ENCODE assay signal across 13 cellular contexts in the genomic region with DNA sequence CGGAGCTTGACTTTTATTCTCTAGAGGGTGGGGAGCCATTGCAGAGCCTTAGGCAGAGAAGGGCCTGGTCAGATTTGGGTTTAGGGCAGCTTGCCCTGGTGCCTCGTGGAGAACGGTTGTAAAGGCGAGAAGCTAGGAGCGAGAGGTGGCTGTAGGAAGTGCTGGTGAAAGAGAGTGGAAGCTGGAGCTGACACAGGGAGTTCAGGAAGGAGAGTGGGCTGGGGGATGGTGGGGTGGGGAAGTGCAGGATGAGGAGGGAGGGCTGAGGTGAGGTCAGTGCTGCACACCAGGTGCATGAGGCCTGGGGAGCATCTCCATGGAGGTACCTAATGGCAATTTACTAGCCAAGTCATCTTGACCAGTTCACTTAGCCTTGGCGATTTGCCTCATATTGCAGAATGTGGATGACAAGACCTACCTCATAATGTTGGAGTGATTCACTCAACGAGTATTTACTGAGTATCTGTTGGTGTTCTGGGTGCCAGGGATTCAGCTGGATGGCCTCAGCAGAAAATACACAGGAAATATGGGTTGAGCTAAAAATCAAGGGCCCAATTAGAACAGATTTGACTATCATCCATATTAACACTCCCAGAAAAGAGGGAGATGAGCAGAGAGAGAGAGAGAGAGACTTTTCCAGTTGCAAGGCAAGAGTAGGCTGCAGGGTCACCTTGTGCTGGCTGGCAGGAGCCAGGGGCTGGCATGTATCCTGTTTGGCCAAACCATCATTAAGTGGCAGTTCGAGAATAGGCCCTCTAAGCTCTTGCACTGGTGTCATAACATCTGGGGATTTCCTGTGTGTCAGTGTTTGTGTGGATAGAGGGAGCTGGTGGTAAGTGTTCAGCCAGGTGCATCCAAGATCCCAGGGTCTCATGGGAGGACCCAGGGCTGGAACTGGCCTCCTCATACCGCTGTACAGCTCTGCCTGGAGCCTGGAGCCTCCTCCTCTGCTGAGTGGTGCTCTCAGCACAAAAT. TPM values are rescaled to one million over a fixed set of nuclear protein-coding genes. Genes with fewer than 3 reads are reported as not detected.
DNase-seq lines count a peak whose midpoint lies in the region; ATAC-seq and TF ChIP-seq lines count a peak whose summit lies in the region.
"Had no signal": no experiment of that assay in that cellular context is flagged by ENCODE, and none has a peak within 500 bp of the region (broad histone marks: within the 10 kb centered on the region; RNA-seq: fewer than 3 reads in every experiment).

No MANE protein-coding gene starts in this region.

- H3K27ac ChIP-seq in right cardiac atrium (ENCODE audit: low read length) = no peak overlapping the region
- H3K27ac ChIP-seq in upper lobe of right lung = no peak overlapping the region
- H3K27ac ChIP-seq in Karpas-422 (ENCODE audit: low read length) = no peak overlapping the region
- H3K27ac ChIP-seq in esophagus squamous epithelium = peak overlapping the region in 2 of 4 donors; percentile 63 to 80
- H3K27ac ChIP-seq: BLaER1 had no signal

- intact Hi-C loops in Right ventricle myocardium inferior (cut with DNase I) (no loop called here), right cardiac atrium (cut with DNase I) (no loop called here), upper lobe of right lung (cut with DNase I) (no loop called here), esophagus squamous epithelium (cut with DNase I) (no loop called here)

- no peak overlapping the region for H3K4me2 ChIP-seq in Karpas-422 (ENCODE audit: low read depth, low read length, poor library complexity, severe bottlenecking)
- H3K4me2 ChIP-seq: BLaER1 had no signal

- no peaks in the 10 kb centered on the region for H4K20me1 ChIP-seq in Karpas-422 (ENCODE audit: insufficient read depth, low read depth, low read length)
- H4K20me1 ChIP-seq: BLaER1 had no signal

- no peaks in the 10 kb centered on the region for H3K9me2 ChIP-seq in Karpas-422 (replicated peaks; ENCODE audit: insufficient read depth, low read length)

- 69% methylated on average over 9 of the region's 9 CpGs for WGBS in right cardiac atrium
- WGBS in esophagus squamous epithelium, 2 donors = 66 to 77% methylated on average over 7 to 8 of the region's 9 CpGs

- ATAC-seq in Right ventricle myocardium inferior (peak; percentile 66), right cardiac atrium (no peak), SK-N-SH treated with all-trans-retinoic acid at 6 μM for 48 hours (peak; percentile 64; the same call in 2 of the 3 replicates), upper lobe of right lung (no peak)
- ATAC-seq in activated CD8-positive, alpha-beta memory T cell treated with anti-CD3 and anti-CD28 coated beads, Interleukin-2, amount 10 ng/mL, durations not matched to agents 7 days and 5 days = no peak

- H3K36me3 ChIP-seq in upper lobe of right lung (no peaks in the 10 kb centered on the region), Karpas-422 (ENCODE audit: insufficient read depth, low read length) (no peaks in the 10 kb centered on the region), esophagus squamous epithelium (no peaks in the 10 kb centered on the region)
- H3K36me3 ChIP-seq: BLaER1 had no signal

- H3K9me3 ChIP-seq in right cardiac atrium (ENCODE audit: control insufficient read depth, low read length) (no peaks in the 10 kb centered on the region), upper lobe of right lung (no peaks in the 10 kb centered on the region), Karpas-422 (ENCODE audit: low read length) (no peaks in the 10 kb centered on the region), esophagus squamous epithelium (no peaks in the 10 kb centered on the region)
- H3K9me3 ChIP-seq: BLaER1 had no signal

- no peak overlapping the region for H3K4me3 ChIP-seq in right cardiac atrium (ENCODE audit: low read length)
- no peak overlapping the region for H3K4me3 ChIP-seq in foreskin fibroblast (ENCODE audit: low read depth in 1 of 2, low read length in 2 of 2)
- no peak overlapping the region for H3K4me3 ChIP-seq in upper lobe of right lung
- no peak overlapping the region for H3K4me3 ChIP-seq in Karpas-422 (ENCODE audit: low read length)
- H3K4me3 ChIP-seq in esophagus squamous epithelium = no peak overlapping the region
- H3K4me3 ChIP-seq: BLaER1 had no signal

- H3K9ac ChIP-seq in Karpas-422 (ENCODE audit: low read length) = no peak overlapping the region
- H3K9ac ChIP-seq: BLaER1 had no signal

- CTCF ChIA-PET in activated CD8-positive, alpha-beta memory T cell treated with anti-CD3 and anti-CD28 coated beads, Interleukin-2, amount 10 ng/mL, durations not matched to agents 7 days and 5 days (lab: Charles Lee) = interaction anchor here (1.3 kb wide), 1 partner anchor 162 kb away, joined by 4 read pairs; no protein-coding TSS in a partner anchor

- no peaks in the 10 kb centered on the region for H3K36me3 Mint-ChIP-seq in activated CD8-positive, alpha-beta memory T cell treated with anti-CD3 and anti-CD28 coated beads, Interleukin-2, amount 10 ng/mL, durations not matched to agents 7 days and 5 days
- H3K36me3 Mint-ChIP-seq: activated naive CD8-positive, alpha-beta T cell had no signal

- no peak for TF ChIP-seq POLR2A in esophagus squamous epithelium (IDR thresholded peaks at IDR 0.05)

- H3K27me3 ChIP-seq in right cardiac atrium (ENCODE audit: control insufficient read depth, insufficient read depth) (no peaks in the 10 kb centered on the region), upper lobe of right lung (no peaks in the 10 kb centered on the region), Karpas-422 (ENCODE audit: low read length) (no peaks in the 10 kb centered on the region), esophagus squamous epithelium (peaks cover 0 to 10% (median 0%) of the 10 kb centered on the region in 4 donors)
- H3K27me3 ChIP-seq: BLaER1 had no signal

- DNase-seq in Right ventricle myocardium inferior (ENCODE audit: missing footprints) = no peak
- DNase-seq in right cardiac atrium = no peak
- DNase-seq in foreskin fibroblast = peak; percentile 82 to 91
- DNase-seq in activated CD8-positive, alpha-beta memory T cell treated with anti-CD3 and anti-CD28 coated beads, Interleukin-2, amount 10 ng/mL, durations not matched to agents 7 days and 5 days = no peak
- no peak for DNase-seq in upper lobe of right lung
- DNase-seq in Karpas-422 = no peak
- no peak for DNase-seq in esophagus squamous epithelium (lab: John Stamatoyannopoulos, UW)
- DNase-seq: activated CD4-positive, CD25-positive, alpha-beta regulatory T cell; trophoblast cell had no signal

- H2AFZ ChIP-seq in Karpas-422 (ENCODE audit: low read length) = no peak overlapping the region

- H3K4me1 Mint-ChIP-seq in activated CD8-positive, alpha-beta memory T cell treated with anti-CD3 and anti-CD28 coated beads, Interleukin-2, amount 10 ng/mL, durations not matched to agents 7 days and 5 days = no peaks in the 10 kb centered on the region

- no peak overlapping the region for H3K4me3 Mint-ChIP-seq in activated CD8-positive, alpha-beta memory T cell treated with anti-CD3 and anti-CD28 coated beads, Interleukin-2, amount 10 ng/mL, durations not matched to agents 7 days and 5 days
- H3K4me3 Mint-ChIP-seq: activated naive CD8-positive, alpha-beta T cell; nephron had no signal

- peaks cover 3% of the 10 kb centered on the region for H3K27me3 Mint-ChIP-seq in activated CD8-positive, alpha-beta memory T cell treated with anti-CD3 and anti-CD28 coated beads, Interleukin-2, amount 10 ng/mL, durations not matched to agents 7 days and 5 days
- H3K27me3 Mint-ChIP-seq: activated naive CD8-positive, alpha-beta T cell had no signal

- H3K9me3 Mint-ChIP-seq in activated CD8-positive, alpha-beta memory T cell treated with anti-CD3 and anti-CD28 coated beads, Interleukin-2, amount 10 ng/mL, durations not matched to agents 7 days and 5 days (ENCODE audit: low read depth) = no peaks in the 10 kb centered on the region

- H3K27ac Mint-ChIP-seq in activated CD8-positive, alpha-beta memory T cell treated with anti-CD3 and anti-CD28 coated beads, Interleukin-2, amount 10 ng/mL, durations not matched to agents 7 days and 5 days = no peak overlapping the region
- H3K27ac Mint-ChIP-seq: activated naive CD8-positive, alpha-beta T cell; nephron had no signal

- H3K79me2 ChIP-seq in Karpas-422 (ENCODE audit: low read length) = no peaks in the 10 kb centered on the region

- H3K4me1 ChIP-seq in right cardiac atrium (ENCODE audit: control insufficient read depth, insufficient read depth, low read length) = peaks cover 2% of the 10 kb centered on the region
- peaks cover 5% of the 10 kb centered on the region for H3K4me1 ChIP-seq in upper lobe of right lung
- H3K4me1 ChIP-seq in Karpas-422 (ENCODE audit: low read length) = no peaks in the 10 kb centered on the region
- H3K4me1 ChIP-seq in esophagus squamous epithelium = peaks cover 4 to 38% (median 7%) of the 10 kb centered on the region in 3 donors

- TF ChIP-seq CTCF in foreskin fibroblast (IDR thresholded peaks at IDR 0.05; ENCODE audit: low read depth, low read length) (no peak), upper lobe of right lung (IDR thresholded peaks at IDR 0.05) (no peak), esophagus squamous epithelium (IDR thresholded peaks at IDR 0.05) (no peak)

TF ChIP-seq in SK-N-SH treated with all-trans-retinoic acid at 6 μM for 48 hours, 23 proteins besides CTCF, POLR2A, EP300 and RAD21 (continues in another document):
- TF ChIP-seq CREB5 (CRISPR knock-in tag; IDR thresholded peaks at IDR 0.05; ENCODE audit: low read depth) = no peak
- no peak for TF ChIP-seq GLIS3 (CRISPR knock-in tag; IDR thresholded peaks at IDR 0.05)
- no peak for TF ChIP-seq ISL1 (CRISPR knock-in tag; IDR thresholded peaks at IDR 0.05)
- TF ChIP-seq CSDC2 (CRISPR knock-in tag; IDR thresholded peaks at IDR 0.05) = no peak
- TF ChIP-seq PPARA (CRISPR knock-in tag; IDR thresholded peaks at IDR 0.05; ENCODE audit: borderline replicate concordance) = no peak
- TF ChIP-seq ZNF8 (CRISPR knock-in tag; IDR thresholded peaks at IDR 0.05) = no peak
- no peak for TF ChIP-seq ARNTL (CRISPR knock-in tag; IDR thresholded peaks at IDR 0.05; ENCODE audit: borderline replicate concordance, low read depth)

RNA-seq across cellular contexts. Expression of gene CLDN5, which starts 44.4 kb away (rescaled TPM):
- total RNA-seq in Right ventricle myocardium inferior = 29.9 TPM
- 10 to 100 TPM in 2 of 4 donors, 1 to 10 TPM in 2; 4.1 to 12.8 (median 9.2) TPM for total RNA-seq in right cardiac atrium
- 23.9 TPM for polyA plus RNA-seq in right cardiac atrium
- total RNA-seq in activated CD8-positive, alpha-beta memory T cell treated with anti-CD3 and anti-CD28 coated beads, Interleukin-2, amount 10 ng/mL, durations not matched to agents 7 days and 5 days = not detected
- total RNA-seq in upper lobe of right lung = 274 TPM
- not detected in 2 replicates for total RNA-seq in Karpas-422 (2014; rRNA removed; shearing (Covaris generic); ENCODE audit: low replicate concordance)
- total RNA-seq in esophagus squamous epithelium = 10 to 100 TPM in 3 of 4 donors, 1 to 10 TPM in 1; 9.7 to 62.9 (median 23.0) TPM

Comparison
In these comparisons a context has a peak if more than half of its experiments do, and no peak if none do; other contexts are left out.
1. ATAC-seq: peak in Right ventricle myocardium inferior (single experiment) and SK-N-SH treated with all-trans-retinoic acid at 6 μM for 48 hours (single experiment); none in right cardiac atrium (0 of 2), activated CD8-positive, alpha-beta memory T cell treated with anti-CD3 and anti-CD28 coated beads, Interleukin-2, amount 10 ng/mL, durations not matched to agents 7 days and 5 days (single experiment) and upper lobe of right lung (single experiment).
2. DNase-seq: peak in foreskin fibroblast (2 of 2); none in Right ventricle myocardium inferior (single experiment), right cardiac atrium (0 of 3), activated CD8-positive, alpha-beta memory T cell treated with anti-CD3 and anti-CD28 coated beads, Interleukin-2, amount 10 ng/mL, durations not matched to agents 7 days and 5 days (single experiment), upper lobe of right lung (single experiment), Karpas-422 (single experiment) and esophagus squamous epithelium (single experiment).